8 cellular contexts compared by ENCODE assay signal in genomic region chr1:181397841-181398240, GRCh38.
DNase-seq lines count a peak whose midpoint lies in the region; ATAC-seq, FAIRE-seq and TF ChIP-seq lines count a peak whose summit lies in the region.
"Had no signal": no experiment of that assay in that cellular context is flagged by ENCODE, and none has a peak within 500 bp of the region (broad histone marks: within the 10 kb centered on the region; RNA-seq: fewer than 3 reads in every experiment).

No MANE protein-coding gene starts in this region.

- no peak for TF ChIP-seq EP300 in upper lobe of left lung (IDR thresholded peaks at IDR 0.05)

- no peaks in the 10 kb centered on the region for H3K4me1 ChIP-seq in upper lobe of left lung
- H3K4me1 ChIP-seq: esophagus muscularis mucosa had no signal

- peaks cover 28% of the 10 kb centered on the region for H3K4me1 Mint-ChIP-seq in glutamatergic neuron (ENCODE audit: low read depth, unreplicated experiment)

- H3K27ac Mint-ChIP-seq in glutamatergic neuron (ENCODE audit: unreplicated experiment) = peak overlapping the region; percentile 88

- TF ChIP-seq POLR2A in H54 (IDR thresholded peaks at IDR 0.05; ENCODE audit: low read depth, low read length) (no peak), upper lobe of left lung (IDR thresholded peaks at IDR 0.05) (no peak)

- H3K27ac ChIP-seq in upper lobe of left lung = no peak overlapping the region
- H3K27ac ChIP-seq: esophagus muscularis mucosa had no signal

- WGBS in upper lobe of left lung, 2 donors = 47 to 64% methylated on average over 2 to 3 of the region's 3 CpGs

- peaks cover 8% of the 10 kb centered on the region for H3K27me3 Mint-ChIP-seq in glutamatergic neuron (ENCODE audit: unreplicated experiment)

- H3K36me3 ChIP-seq in upper lobe of left lung = no peaks in the 10 kb centered on the region
- H3K36me3 ChIP-seq: esophagus muscularis mucosa had no signal

- no peak for FAIRE-seq in H54 (lab: Jason Lieb, UNC)

- H3K9me3 Mint-ChIP-seq in glutamatergic neuron (ENCODE audit: unreplicated experiment) = peaks cover 7% of the 10 kb centered on the region

- DNase-seq in Jurkat, Clone E6-1 (ENCODE audit: low read depth, low spot score) = peak; percentile 71
- DNase-seq in glutamatergic neuron (peak; percentile 33), H54 (ENCODE audit: insufficient read length, low spot score) (no peak), upper lobe of left lung (no peak), foreskin fibroblast (no peak)

- TF ChIP-seq CTCF in glutamatergic neuron (IDR thresholded peaks at IDR 0.05; ENCODE audit: partially characterized antibody, unreplicated experiment) (no peak), upper lobe of left lung (IDR thresholded peaks at IDR 0.05) (no peak), foreskin fibroblast (IDR thresholded peaks at IDR 0.05; ENCODE audit: low read depth, low read length) (no peak)

- no peaks in the 10 kb centered on the region for H3K27me3 ChIP-seq in upper lobe of left lung
- H3K27me3 ChIP-seq: esophagus muscularis mucosa had no signal

- ATAC-seq in GM18867 (IDR thresholded peaks at IDR 0.05; ENCODE audit: unreplicated experiment) (peak; percentile 83), GM21515 (IDR thresholded peaks at IDR 0.05; ENCODE audit: unreplicated experiment) (peak; percentile 54), upper lobe of left lung (ENCODE audit: low FRiP score in 2 of 2) (no peak)

- H3K36me3 Mint-ChIP-seq in glutamatergic neuron (ENCODE audit: unreplicated experiment) = no peaks in the 10 kb centered on the region

- H3K4me3 ChIP-seq in Jurkat, Clone E6-1 (ENCODE audit: low read length) = no peak overlapping the region
- H3K4me3 ChIP-seq in upper lobe of left lung = no peak overlapping the region
- no peak overlapping the region for H3K4me3 ChIP-seq in foreskin fibroblast (ENCODE audit: low read depth in 1 of 2, low read length in 2 of 2)
- H3K4me3 ChIP-seq: esophagus muscularis mucosa had no signal

- H3K9me3 ChIP-seq in upper lobe of left lung = no peaks in the 10 kb centered on the region
- H3K9me3 ChIP-seq: esophagus muscularis mucosa had no signal

- H3K4me3 Mint-ChIP-seq in glutamatergic neuron (ENCODE audit: unreplicated experiment) = peak overlapping the region; percentile 61

Comparison
In these comparisons a context has a peak if more than half of its experiments do, and no peak if none do; other contexts are left out.
1. ATAC-seq: peak in GM18867 (single experiment) and GM21515 (single experiment); none in upper lobe of left lung (0 of 2).
2. DNase-seq: peak in Jurkat, Clone E6-1 (single experiment) and glutamatergic neuron (single experiment); none in H54 (single experiment), upper lobe of left lung (0 of 2) and foreskin fibroblast (0 of 2).